Comparison of ENCODE assay signal across 1 cellular context in the genomic region with DNA sequence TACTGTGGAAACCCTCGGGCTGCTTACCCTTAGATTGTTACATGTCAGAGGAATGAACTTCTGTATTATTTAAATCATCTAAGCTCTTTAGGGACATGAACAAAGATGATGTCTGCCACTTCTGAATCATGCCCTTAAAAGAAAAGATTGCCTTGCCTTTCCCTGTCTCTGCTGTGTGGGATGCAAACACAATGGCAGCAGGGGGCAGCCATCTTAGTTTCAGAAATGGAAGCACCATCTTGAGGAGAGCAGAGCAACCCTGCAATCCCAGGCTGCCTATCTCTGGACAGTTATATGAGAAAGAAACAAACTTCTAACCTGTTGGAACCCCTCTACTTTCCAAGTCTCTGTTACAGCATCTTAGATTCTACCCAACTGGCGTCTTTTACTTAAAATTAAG.
TF ChIP-seq lines count a peak whose summit lies in the region.

No MANE protein-coding gene starts in this region.

TF ChIP-seq in GM23338, 12 proteins besides CTCF, POLR2A, EP300 and RAD21 (continued from another document):
- TF ChIP-seq ZNF462 (CRISPR knock-in tag; IDR thresholded peaks at IDR 0.05): no peak
